Comparison of ENCODE assay signal across 8 cellular contexts in the genomic region with DNA sequence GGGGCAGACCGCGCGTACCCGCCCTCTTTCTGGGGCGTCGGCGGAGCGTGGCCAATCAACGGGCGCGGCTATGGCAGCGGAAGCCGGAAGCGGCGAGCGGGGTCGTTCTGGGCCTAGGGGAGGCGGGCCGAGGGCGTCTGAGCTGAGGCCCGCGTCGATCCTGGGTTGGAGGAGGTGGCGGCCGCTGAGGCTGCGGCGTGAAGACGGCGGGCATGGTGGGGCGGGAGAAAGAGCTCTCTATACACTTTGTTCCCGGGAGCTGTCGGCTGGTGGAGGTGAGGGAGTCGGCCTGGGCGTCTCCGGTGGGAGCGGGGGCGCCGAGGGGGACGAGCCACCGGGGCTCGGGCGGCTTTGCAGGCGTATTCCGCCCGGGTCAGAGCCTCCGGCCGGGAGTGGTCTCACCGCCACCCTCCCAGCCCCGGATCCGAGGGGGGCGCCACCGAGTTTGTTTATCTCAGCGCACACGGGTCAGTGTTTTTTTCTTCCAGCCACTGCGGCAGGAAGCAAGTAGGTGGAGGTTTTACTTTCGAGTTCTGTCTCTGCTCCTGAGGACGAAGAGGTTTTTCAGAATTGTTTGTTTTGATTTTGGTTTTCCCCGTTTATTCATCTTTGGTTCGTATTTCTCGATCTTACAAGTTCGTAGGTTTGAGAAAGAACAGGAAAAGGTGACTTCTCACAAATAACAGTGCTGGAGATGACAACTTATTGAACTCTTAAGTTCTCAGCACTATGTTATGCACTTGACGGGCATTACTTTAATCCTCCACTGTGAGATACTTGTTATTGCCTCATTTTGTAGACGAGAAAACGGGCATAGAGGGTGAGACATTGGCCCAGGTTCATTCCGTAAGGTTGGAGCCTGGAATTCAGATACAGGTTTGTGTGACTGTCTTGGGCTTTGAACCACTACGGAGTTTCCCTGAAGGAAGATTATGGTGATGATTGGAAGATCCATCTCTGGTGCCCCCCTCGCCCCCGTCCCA. TPM values are rescaled to one million over a fixed set of nuclear protein-coding genes. Genes with fewer than 3 reads are reported as not detected.
DNase-seq lines count a peak whose midpoint lies in the region; TF ChIP-seq lines count a peak whose summit lies in the region.

A gene (plus strand): TSS at position 145 of the 983 bp plus-strand sequence. CDS start 68 bp downstream, at position 213.

- DNase-seq in COLO829 (ENCODE audit: low spot score) (peak; percentile 86), GM20000 (ENCODE audit: low spot score) (peak; percentile 91), HT-29 (ENCODE audit: low spot score) (peak; percentile 96), medulla oblongata (ENCODE audit: extremely low spot score) (peak; percentile 97)
- peak; percentile 93 for DNase-seq in NK-92 treated with Interleukin-12 subunit alpha and Interleukin-12 subunit beta, amount 100 ng/mL, for 24 hours (lab: John Stamatoyannopoulos, UW)
- peak; percentile 96 for DNase-seq in activated CD8-positive, alpha-beta memory T cell treated with anti-CD3 and anti-CD28 coated beads for 24 hours
- DNase-seq in effector CD8-positive, alpha-beta T cell (lab: John Stamatoyannopoulos, UW), result peak; percentile 90
- DNase-seq in stimulated activated CD8-positive, alpha-beta memory T cell treated with anti-CD3 and anti-CD28 coated beads, Interleukin-12 subunit alpha, Interleukin-12 subunit beta, amount 100 ng/mL, for 1 hour (ENCODE audit: low read depth), result peak; percentile 89

- peak; percentile 34 for TF ChIP-seq CTCF in GM20000 (IDR thresholded peaks at IDR 0.05; ENCODE audit: extremely low read depth, missing control alignments)

RNA-seq across cellular contexts. Expression of the gene that starts here (rescaled TPM):
- 26.2 and 28.2 TPM in 2 replicates for total RNA-seq in HT-29 (2014; rRNA removed; shearing (Covaris generic))

Comparison
In these comparisons a context has a peak if more than half of its experiments do, and no peak if none do; other contexts are left out.
1. Peak in every context shown above with its lines: DNase-seq.